1 cellular context compared by ENCODE assay signal in the genomic region with DNA sequence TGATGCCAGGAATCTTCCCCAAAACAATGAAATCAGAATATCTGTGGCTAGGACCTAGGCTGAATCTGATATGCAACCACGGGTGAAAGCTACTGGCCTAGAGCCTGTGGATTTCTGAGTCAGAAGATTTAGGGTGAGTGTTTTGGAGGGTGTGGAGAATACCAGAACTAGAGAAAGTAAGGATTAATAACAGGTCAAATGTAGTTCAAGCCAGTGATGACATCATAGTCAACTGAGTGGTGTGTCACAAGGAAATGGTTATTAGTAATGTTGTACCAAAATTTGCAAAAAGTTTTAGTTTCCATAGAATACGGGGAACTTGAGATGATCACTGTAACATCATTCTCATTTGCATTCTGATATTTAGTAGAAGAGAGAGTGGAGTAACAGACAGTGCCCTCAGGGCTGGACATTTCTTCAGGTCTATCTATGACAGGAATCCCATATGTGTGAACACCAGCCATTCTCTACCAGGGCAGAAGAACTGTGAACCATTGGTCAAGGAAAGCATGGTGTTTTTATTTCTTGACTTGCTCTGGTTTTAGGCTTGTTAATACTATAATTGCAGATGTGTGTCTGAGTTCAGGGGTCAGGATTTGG.
TF ChIP-seq lines count a peak whose summit lies in the region.

No MANE protein-coding gene starts in this region.

TF ChIP-seq in WTC11, 78 proteins besides CTCF, POLR2A, EP300 and RAD21 (continued from another document):
- TF ChIP-seq, protein P1, sequence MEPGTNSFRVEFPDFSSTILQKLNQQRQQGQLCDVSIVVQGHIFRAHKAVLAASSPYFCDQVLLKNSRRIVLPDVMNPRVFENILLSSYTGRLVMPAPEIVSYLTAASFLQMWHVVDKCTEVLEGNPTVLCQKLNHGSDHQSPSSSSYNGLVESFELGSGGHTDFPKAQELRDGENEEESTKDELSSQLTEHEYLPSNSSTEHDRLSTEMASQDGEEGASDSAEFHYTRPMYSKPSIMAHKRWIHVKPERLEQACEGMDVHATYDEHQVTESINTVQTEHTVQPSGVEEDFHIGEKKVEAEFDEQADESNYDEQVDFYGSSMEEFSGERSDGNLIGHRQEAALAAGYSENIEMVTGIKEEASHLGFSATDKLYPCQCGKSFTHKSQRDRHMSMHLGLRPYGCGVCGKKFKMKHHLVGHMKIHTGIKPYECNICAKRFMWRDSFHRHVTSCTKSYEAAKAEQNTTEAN (CRISPR knock-in tag; IDR thresholded peaks at IDR 0.05): no peak
- TF ChIP-seq ATF3 (CRISPR knock-in tag; conservative IDR thresholded peaks at IDR 0.05): no peak
- TF ChIP-seq ZNF138 (CRISPR knock-in tag; conservative IDR thresholded peaks at IDR 0.05): no peak
- TF ChIP-seq, protein P2, sequence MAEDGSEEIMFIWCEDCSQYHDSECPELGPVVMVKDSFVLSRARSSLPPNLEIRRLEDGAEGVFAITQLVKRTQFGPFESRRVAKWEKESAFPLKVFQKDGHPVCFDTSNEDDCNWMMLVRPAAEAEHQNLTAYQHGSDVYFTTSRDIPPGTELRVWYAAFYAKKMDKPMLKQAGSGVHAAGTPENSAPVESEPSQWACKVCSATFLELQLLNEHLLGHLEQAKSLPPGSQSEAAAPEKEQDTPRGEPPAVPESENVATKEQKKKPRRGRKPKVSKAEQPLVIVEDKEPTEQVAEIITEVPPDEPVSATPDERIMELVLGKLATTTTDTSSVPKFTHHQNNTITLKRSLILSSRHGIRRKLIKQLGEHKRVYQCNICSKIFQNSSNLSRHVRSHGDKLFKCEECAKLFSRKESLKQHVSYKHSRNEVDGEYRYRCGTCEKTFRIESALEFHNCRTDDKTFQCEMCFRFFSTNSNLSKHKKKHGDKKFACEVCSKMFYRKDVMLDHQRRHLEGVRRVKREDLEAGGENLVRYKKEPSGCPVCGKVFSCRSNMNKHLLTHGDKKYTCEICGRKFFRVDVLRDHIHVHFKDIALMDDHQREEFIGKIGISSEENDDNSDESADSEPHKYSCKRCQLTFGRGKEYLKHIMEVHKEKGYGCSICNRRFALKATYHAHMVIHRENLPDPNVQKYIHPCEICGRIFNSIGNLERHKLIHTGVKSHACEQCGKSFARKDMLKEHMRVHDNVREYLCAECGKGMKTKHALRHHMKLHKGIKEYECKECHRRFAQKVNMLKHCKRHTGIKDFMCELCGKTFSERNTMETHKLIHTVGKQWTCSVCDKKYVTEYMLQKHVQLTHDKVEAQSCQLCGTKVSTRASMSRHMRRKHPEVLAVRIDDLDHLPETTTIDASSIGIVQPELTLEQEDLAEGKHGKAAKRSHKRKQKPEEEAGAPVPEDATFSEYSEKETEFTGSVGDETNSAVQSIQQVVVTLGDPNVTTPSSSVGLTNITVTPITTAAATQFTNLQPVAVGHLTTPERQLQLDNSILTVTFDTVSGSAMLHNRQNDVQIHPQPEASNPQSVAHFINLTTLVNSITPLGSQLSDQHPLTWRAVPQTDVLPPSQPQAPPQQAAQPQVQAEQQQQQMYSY (CRISPR knock-in tag; IDR thresholded peaks at IDR 0.05): no peak
- TF ChIP-seq CREB1 (CRISPR knock-in tag; IDR thresholded peaks at IDR 0.05): no peak
- no peak for TF ChIP-seq OVOL2 (CRISPR knock-in tag; IDR thresholded peaks at IDR 0.05; ENCODE audit: borderline replicate concordance)
- no peak for TF ChIP-seq CREM (CRISPR knock-in tag; IDR thresholded peaks at IDR 0.05)
- TF ChIP-seq NR2C2 (CRISPR knock-in tag; IDR thresholded peaks at IDR 0.05): no peak
- TF ChIP-seq SP1 (CRISPR knock-in tag; conservative IDR thresholded peaks at IDR 0.05): no peak
- TF ChIP-seq, protein P3, sequence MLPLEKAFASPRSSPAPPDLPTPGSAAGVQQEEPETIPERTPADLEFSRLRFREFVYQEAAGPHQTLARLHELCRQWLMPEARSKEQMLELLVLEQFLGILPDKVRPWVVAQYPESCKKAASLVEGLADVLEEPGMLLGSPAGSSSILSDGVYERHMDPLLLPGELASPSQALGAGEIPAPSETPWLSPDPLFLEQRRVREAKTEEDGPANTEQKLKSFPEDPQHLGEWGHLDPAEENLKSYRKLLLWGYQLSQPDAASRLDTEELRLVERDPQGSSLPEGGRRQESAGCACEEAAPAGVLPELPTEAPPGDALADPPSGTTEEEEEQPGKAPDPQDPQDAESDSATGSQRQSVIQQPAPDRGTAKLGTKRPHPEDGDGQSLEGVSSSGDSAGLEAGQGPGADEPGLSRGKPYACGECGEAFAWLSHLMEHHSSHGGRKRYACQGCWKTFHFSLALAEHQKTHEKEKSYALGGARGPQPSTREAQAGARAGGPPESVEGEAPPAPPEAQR (CRISPR knock-in tag; IDR thresholded peaks at IDR 0.05): no peak
TF ChIP-seq in WTC11: peak in this region for 0.
